Comparison of ENCODE assay signal across 9 cellular contexts in the genomic region with DNA sequence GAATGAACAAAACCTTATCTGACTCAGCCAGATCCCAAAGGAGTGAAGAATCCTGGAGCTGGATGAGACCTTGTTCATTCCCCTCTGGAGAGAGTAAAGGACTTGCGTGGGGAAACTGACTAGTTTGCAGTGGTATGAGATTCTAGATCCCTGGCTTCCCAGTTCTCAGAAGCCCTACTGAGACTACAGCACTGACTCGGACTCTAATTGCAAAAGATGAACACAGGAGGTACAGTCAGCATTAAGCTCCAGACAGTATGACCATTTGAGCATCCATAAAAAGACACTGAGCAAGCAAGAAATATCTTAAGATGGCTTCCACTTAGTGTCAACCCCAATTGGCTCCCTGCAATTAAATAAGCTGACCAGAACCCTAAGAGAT. TPM values are rescaled to one million over a fixed set of nuclear protein-coding genes. Genes with fewer than 3 reads are reported as not detected.
DNase-seq lines count a peak whose midpoint lies in the region; ATAC-seq and TF ChIP-seq lines count a peak whose summit lies in the region.
"Had no signal": no experiment of that assay in that cellular context is flagged by ENCODE, and none has a peak within 500 bp of the region (broad histone marks: within the 10 kb centered on the region; RNA-seq: fewer than 3 reads in every experiment).

No MANE protein-coding gene starts in this region.

- H3K4me1 Mint-ChIP-seq in activated naive CD8-positive, alpha-beta T cell (ENCODE audit: low read depth), result peaks cover 68% of the 10 kb centered on the region
- H3K4me1 Mint-ChIP-seq in stimulated activated effector memory CD8-positive, alpha-beta T cell treated with anti-CD3 and anti-CD28 coated beads, Interleukin-12 subunit alpha, Interleukin-12 subunit beta, amount 100 ng/mL, for 72 hours, result peaks cover 57% of the 10 kb centered on the region

- H3K27me3 ChIP-seq in HL-60 (ENCODE audit: insufficient read depth, poor library complexity, severe bottlenecking) (no peaks in the 10 kb centered on the region), right cardiac atrium (ENCODE audit: control insufficient read depth, insufficient read depth) (no peaks in the 10 kb centered on the region)

- no peak overlapping the region for H3K4me3 ChIP-seq in HL-60 (replicated peaks; ENCODE audit: insufficient read depth, low read length)
- no peak overlapping the region for H3K4me3 ChIP-seq in right cardiac atrium (ENCODE audit: low read length)

- no peak for DNase-seq in HL-60 (ENCODE audit: low read depth in 1 of 2, low spot score in 1 of 2)
- DNase-seq in right cardiac atrium, result no peak
- no peak for DNase-seq in stimulated activated effector memory CD8-positive, alpha-beta T cell treated with anti-CD3 and anti-CD28 coated beads, Interleukin-12 subunit alpha, Interleukin-12 subunit beta, amount 100 ng/mL, for 72 hours (ENCODE audit: low spot score in 2 of 2)
- no peak for DNase-seq in stimulated activated CD8-positive, alpha-beta memory T cell treated with anti-CD3 and anti-CD28 coated beads, Interleukin-4, amount 100 ng/mL, for 48 hours
- DNase-seq in NCI-H345 treated with DMSO at 0.1 percent for 48 hours (lab: John Stamatoyannopoulos, UW; ENCODE audit: unreplicated experiment), result no peak
- DNase-seq: SHP77 had no signal

- TF ChIP-seq CTCF in HL-60 (IDR thresholded peaks at IDR 0.05; ENCODE audit: insufficient read depth, low read length), result no peak

- H3K4me1 ChIP-seq in right cardiac atrium (ENCODE audit: control insufficient read depth, insufficient read depth, low read length), result peaks cover 11% of the 10 kb centered on the region

- no peaks in the 10 kb centered on the region for H3K27me3 Mint-ChIP-seq in activated naive CD8-positive, alpha-beta T cell

- H3K9me3 Mint-ChIP-seq in activated naive CD8-positive, alpha-beta T cell (ENCODE audit: low read depth), result no peaks in the 10 kb centered on the region
- H3K9me3 Mint-ChIP-seq in stimulated activated effector memory CD8-positive, alpha-beta T cell treated with anti-CD3 and anti-CD28 coated beads, Interleukin-12 subunit alpha, Interleukin-12 subunit beta, amount 100 ng/mL, for 72 hours, result no peaks in the 10 kb centered on the region

- peak overlapping the region; percentile 97 for H3K4me3 Mint-ChIP-seq in activated naive CD8-positive, alpha-beta T cell
- peak overlapping the region; percentile 95 for H3K4me3 Mint-ChIP-seq in stimulated activated effector memory CD8-positive, alpha-beta T cell treated with anti-CD3 and anti-CD28 coated beads, Interleukin-12 subunit alpha, Interleukin-12 subunit beta, amount 100 ng/mL, for 72 hours

- H3K27ac Mint-ChIP-seq in activated naive CD8-positive, alpha-beta T cell, result peak overlapping the region; percentile 100
- peak overlapping the region; percentile 100 for H3K27ac Mint-ChIP-seq in stimulated activated effector memory CD8-positive, alpha-beta T cell treated with anti-CD3 and anti-CD28 coated beads, Interleukin-12 subunit alpha, Interleukin-12 subunit beta, amount 100 ng/mL, for 72 hours

- intact Hi-C loops in right cardiac atrium (cut with DNase I), result no loop called here

- H3K27ac ChIP-seq in HL-60 (replicated peaks), result peak overlapping the region; percentile 99
- peak overlapping the region; percentile 4 for H3K27ac ChIP-seq in right cardiac atrium (ENCODE audit: low read length)

- peaks cover 24% of the 10 kb centered on the region for H3K36me3 Mint-ChIP-seq in activated naive CD8-positive, alpha-beta T cell
- peaks cover 58% of the 10 kb centered on the region for H3K36me3 Mint-ChIP-seq in stimulated activated effector memory CD8-positive, alpha-beta T cell treated with anti-CD3 and anti-CD28 coated beads, Interleukin-12 subunit alpha, Interleukin-12 subunit beta, amount 100 ng/mL, for 72 hours

- H3K9me3 ChIP-seq in right cardiac atrium (ENCODE audit: control insufficient read depth, low read length), result no peaks in the 10 kb centered on the region

- 41% methylated on average over 2 of the region's 2 CpGs for WGBS in right cardiac atrium

- ATAC-seq in right cardiac atrium (peak in 1 of 2 donors; percentile 39), HG03442 (IDR thresholded peaks at IDR 0.05; ENCODE audit: unreplicated experiment) (no peak), HG02588 (IDR thresholded peaks at IDR 0.05; ENCODE audit: unreplicated experiment) (no peak)
- ATAC-seq in stimulated activated effector memory CD8-positive, alpha-beta T cell treated with anti-CD3 and anti-CD28 coated beads, Interleukin-12 subunit alpha, Interleukin-12 subunit beta, amount 100 ng/mL, for 72 hours, result no peak

RNA-seq across cellular contexts. Expression of a gene that starts 6.8 kb away (rescaled TPM):
- 10 to 100 TPM; 25.6 to 27.7 (median 26.8) TPM for total RNA-seq in right cardiac atrium
- polyA plus RNA-seq in right cardiac atrium, result 12.4 TPM

RNA-seq across cellular contexts. Expression of a gene that starts 23.8 kb away (rescaled TPM):
- 10 to 100 TPM; 49.1 to 57.0 (median 53.5) TPM for total RNA-seq in right cardiac atrium
- polyA plus RNA-seq in right cardiac atrium, result 34.0 TPM

RNA-seq across cellular contexts. Expression of a gene that starts 58.4 kb away (rescaled TPM):
- total RNA-seq in right cardiac atrium, result 10 to 100 TPM; 33.9 to 40.9 (median 36.2) TPM
- 16.2 TPM for polyA plus RNA-seq in right cardiac atrium
